ENCODE assay signal across 18 cellular contexts in genomic region chr2:26130763-26131162, GRCh38.
"Had no signal": no experiment of that assay in that cellular context is flagged by ENCODE, and none has a peak within 500 bp of the region (broad histone marks: within the 10 kb centered on the region; RNA-seq: fewer than 3 reads in every experiment).

No MANE protein-coding gene starts in this region.

- H3K4me1 ChIP-seq: uterus had no signal

- DNase-seq: activated CD4-positive, CD25-positive, alpha-beta regulatory T cell; activated CD8-positive, alpha-beta memory T cell treated with anti-CD3 and anti-CD28 coated beads, Interleukin-2, amount 10 ng/mL, durations not matched to agents 7 days and 5 days; activated naive CD4-positive, alpha-beta T cell; activated T-cell treated with anti-CD3 and anti-CD28 coated beads, Interleukin-2, amount 50 U/mL, for 4 hours; amniotic stem cell; caudate nucleus; effector CD4-positive, alpha-beta T cell; foreskin fibroblast; glutamatergic neuron; hypothalamus; kidney; mesenchymal stem cell; retina; uterus had no signal

- H3K27ac ChIP-seq: coronary artery, tibial nerve, uterus had no signal

- H3K4me1 Mint-ChIP-seq: stimulated activated memory B cell treated with anti-CD40 and anti-IgM and Interleukin-4, amounts not matched to agents 10 μg/mL and 1 μg/mL and 100 μg/mL, for 72 hours had no signal

- H3K27me3 Mint-ChIP-seq: activated CD8-positive, alpha-beta memory T cell treated with anti-CD3 and anti-CD28 coated beads, Interleukin-2, amount 10 ng/mL, durations not matched to agents 7 days and 5 days; natural killer cell treated with Interleukin-12 subunit alpha and Interleukin-12 subunit beta and Interleukin-15 and Interleukin-18, amount 100 ng/mL, for 72 hours; stimulated activated memory B cell treated with anti-CD40 and anti-IgM and Interleukin-4, amounts not matched to agents 10 μg/mL and 1 μg/mL and 100 μg/mL, for 72 hours had no signal

- ATAC-seq: activated CD8-positive, alpha-beta memory T cell treated with anti-CD3 and anti-CD28 coated beads, Interleukin-2, amount 10 ng/mL, durations not matched to agents 7 days and 5 days; activated T-cell treated with anti-CD3 and anti-CD28 coated beads, Interleukin-2, amount 50 U/mL, for 4 hours; natural killer cell treated with Interleukin-12 subunit alpha and Interleukin-12 subunit beta and Interleukin-15 and Interleukin-18, amount 100 ng/mL, for 72 hours; stimulated activated memory B cell treated with anti-CD40 and anti-IgM and Interleukin-4, amounts not matched to agents 10 μg/mL and 1 μg/mL and 100 μg/mL, for 72 hours had no signal

- H3K9me3 ChIP-seq: tibial nerve, uterus had no signal

- H3K27ac Mint-ChIP-seq: activated CD8-positive, alpha-beta memory T cell treated with anti-CD3 and anti-CD28 coated beads, Interleukin-2, amount 10 ng/mL, durations not matched to agents 7 days and 5 days; stimulated activated memory B cell treated with anti-CD40 and anti-IgM and Interleukin-4, amounts not matched to agents 10 μg/mL and 1 μg/mL and 100 μg/mL, for 72 hours had no signal

- H3K4me3 ChIP-seq: coronary artery, tibial nerve, uterus had no signal

- H3K27me3 ChIP-seq: tibial nerve, uterus had no signal

- H3K9me3 Mint-ChIP-seq: activated T-cell treated with anti-CD3 and anti-CD28 coated beads, Interleukin-2, amount 50 U/mL, for 4 hours; natural killer cell treated with Interleukin-12 subunit alpha and Interleukin-12 subunit beta and Interleukin-15 and Interleukin-18, amount 100 ng/mL, for 72 hours; stimulated activated memory B cell treated with anti-CD40 and anti-IgM and Interleukin-4, amounts not matched to agents 10 μg/mL and 1 μg/mL and 100 μg/mL, for 72 hours had no signal

- H3K4me3 Mint-ChIP-seq: activated CD8-positive, alpha-beta memory T cell treated with anti-CD3 and anti-CD28 coated beads, Interleukin-2, amount 10 ng/mL, durations not matched to agents 7 days and 5 days; activated T-cell treated with anti-CD3 and anti-CD28 coated beads, Interleukin-2, amount 50 U/mL, for 4 hours; natural killer cell treated with Interleukin-12 subunit alpha and Interleukin-12 subunit beta and Interleukin-15 and Interleukin-18, amount 100 ng/mL, for 72 hours; stimulated activated memory B cell treated with anti-CD40 and anti-IgM and Interleukin-4, amounts not matched to agents 10 μg/mL and 1 μg/mL and 100 μg/mL, for 72 hours had no signal

- H3K36me3 ChIP-seq: uterus had no signal
